18 cellular contexts compared by ENCODE assay signal in genomic region chr16:89717310-89718197, GRCh38. TPM values are rescaled to one million over a fixed set of nuclear protein-coding genes. Genes with fewer than 3 reads are reported as not detected.
A peak's percentile ranks its signal among the peaks of the same experiment; 100 is the strongest.
DNase-seq lines count a peak whose midpoint lies in the region; ATAC-seq and TF ChIP-seq lines count a peak whose summit lies in the region.
"Had no signal": no experiment of that assay in that cellular context is flagged by ENCODE, and none has a peak within 500 bp of the region (broad histone marks: within the 10 kb centered on the region; RNA-seq: fewer than 3 reads in every experiment).

No MANE protein-coding gene starts in this region.

- ATAC-seq in natural killer cell treated with Interleukin-12 subunit alpha and Interleukin-12 subunit beta and Interleukin-15 and Interleukin-18, amount 100 ng/mL, for 72 hours = no peak
- ATAC-seq in natural killer cell = no peak
- ATAC-seq in activated naive CD8-positive, alpha-beta T cell treated with anti-CD3 and anti-CD28 coated beads, Interleukin-2, amount 10 ng/mL, durations not matched to agents 7 days and 5 days (ENCODE audit: low read depth) = no peak
- ATAC-seq: activated CD4-positive, CD25-positive, alpha-beta regulatory T cell treated with anti-CD3 and anti-CD28 coated beads, Interleukin-2, amount 50 U/mL, for 24 hours; body of pancreas; psoas muscle had no signal

- no peak for DNase-seq in natural killer cell treated with Interleukin-12 subunit alpha and Interleukin-12 subunit beta and Interleukin-15 and Interleukin-18, amount 100 ng/mL, for 72 hours (ENCODE audit: low spot score)
- no peak for DNase-seq in natural killer cell
- no peak for DNase-seq in activated naive CD8-positive, alpha-beta T cell treated with anti-CD3 and anti-CD28 coated beads, Interleukin-2, amount 10 ng/mL, durations not matched to agents 7 days and 5 days
- no peak for DNase-seq in type B pancreatic cell (ENCODE audit: extremely low spot score, unreplicated experiment)
- no peak for DNase-seq in Kasumi-1 (lab: John Stamatoyannopoulos, UW)
- no peak for DNase-seq in NCI-H1694 (lab: John Stamatoyannopoulos, UW)
- DNase-seq: activated CD8-positive, alpha-beta memory T cell treated with anti-CD3 and anti-CD28 coated beads, Interleukin-2, amount 50 U/mL, for 4 hours; activated gamma-delta T cell; body of pancreas; colonic mucosa; COR-L47; islet precursor cell; NCI-H146; NCI-H82; psoas muscle; substantia nigra; T1000 had no signal

- H3K36me3 Mint-ChIP-seq in natural killer cell treated with Interleukin-12 subunit alpha and Interleukin-12 subunit beta and Interleukin-15 and Interleukin-18, amount 100 ng/mL, for 72 hours = no peaks in the 10 kb centered on the region
- H3K36me3 Mint-ChIP-seq in natural killer cell (no peaks in the 10 kb centered on the region), type B pancreatic cell (peaks cover 4% of the 10 kb centered on the region)
- peaks cover 7% of the 10 kb centered on the region for H3K36me3 Mint-ChIP-seq in activated naive CD8-positive, alpha-beta T cell treated with anti-CD3 and anti-CD28 coated beads, Interleukin-2, amount 10 ng/mL, durations not matched to agents 7 days and 5 days

- peak overlapping the region; percentile 89 to 96 for H3K27ac Mint-ChIP-seq in natural killer cell treated with Interleukin-12 subunit alpha and Interleukin-12 subunit beta and Interleukin-15 and Interleukin-18, amount 100 ng/mL, for 72 hours
- H3K27ac Mint-ChIP-seq in natural killer cell (peak overlapping the region in 1 of 2 donors; percentile 29), type B pancreatic cell (peak overlapping the region; percentile 83)
- peak overlapping the region; percentile 54 for H3K27ac Mint-ChIP-seq in activated naive CD8-positive, alpha-beta T cell treated with anti-CD3 and anti-CD28 coated beads, Interleukin-2, amount 10 ng/mL, durations not matched to agents 7 days and 5 days

- intact Hi-C loops in natural killer cell (cut with micrococcal nuclease) = no loop called here

- POLR2A ChIA-PET in activated naive CD8-positive, alpha-beta T cell treated with anti-CD3 and anti-CD28 coated beads, Interleukin-2, amount 10 ng/mL, durations not matched to agents 7 days and 5 days (lab: Charles Lee) = no interaction called here

- peaks cover 25 to 27% of the 10 kb centered on the region in 2 donors for H3K4me1 Mint-ChIP-seq in natural killer cell treated with Interleukin-12 subunit alpha and Interleukin-12 subunit beta and Interleukin-15 and Interleukin-18, amount 100 ng/mL, for 72 hours (ENCODE audit: low read depth in 2 of 2)
- H3K4me1 Mint-ChIP-seq in natural killer cell = peaks cover 3 to 24% of the 10 kb centered on the region in 2 donors
- peaks cover 20% of the 10 kb centered on the region for H3K4me1 Mint-ChIP-seq in activated naive CD8-positive, alpha-beta T cell treated with anti-CD3 and anti-CD28 coated beads, Interleukin-2, amount 10 ng/mL, durations not matched to agents 7 days and 5 days
- peaks cover 14% of the 10 kb centered on the region for H3K4me1 Mint-ChIP-seq in type B pancreatic cell (ENCODE audit: unreplicated experiment)

- no peaks in the 10 kb centered on the region for H3K9me3 Mint-ChIP-seq in natural killer cell treated with Interleukin-12 subunit alpha and Interleukin-12 subunit beta and Interleukin-15 and Interleukin-18, amount 100 ng/mL, for 72 hours
- H3K9me3 Mint-ChIP-seq in natural killer cell (no peaks in the 10 kb centered on the region), type B pancreatic cell (no peaks in the 10 kb centered on the region)
- peaks cover 1% of the 10 kb centered on the region for H3K9me3 Mint-ChIP-seq in activated naive CD8-positive, alpha-beta T cell treated with anti-CD3 and anti-CD28 coated beads, Interleukin-2, amount 10 ng/mL, durations not matched to agents 7 days and 5 days

- H3K27me3 Mint-ChIP-seq in natural killer cell treated with Interleukin-12 subunit alpha and Interleukin-12 subunit beta and Interleukin-15 and Interleukin-18, amount 100 ng/mL, for 72 hours = no peaks in the 10 kb centered on the region
- H3K27me3 Mint-ChIP-seq in natural killer cell (ENCODE audit: low read depth in 2 of 2) = no peaks in the 10 kb centered on the region
- H3K27me3 Mint-ChIP-seq in activated naive CD8-positive, alpha-beta T cell treated with anti-CD3 and anti-CD28 coated beads, Interleukin-2, amount 10 ng/mL, durations not matched to agents 7 days and 5 days = no peaks in the 10 kb centered on the region
- no peaks in the 10 kb centered on the region for H3K27me3 Mint-ChIP-seq in type B pancreatic cell

- no peak overlapping the region for H3K4me3 Mint-ChIP-seq in natural killer cell treated with Interleukin-12 subunit alpha and Interleukin-12 subunit beta and Interleukin-15 and Interleukin-18, amount 100 ng/mL, for 72 hours
- H3K4me3 Mint-ChIP-seq in natural killer cell (no peak overlapping the region), type B pancreatic cell (peak overlapping the region; percentile 62)
- H3K4me3 Mint-ChIP-seq in activated naive CD8-positive, alpha-beta T cell treated with anti-CD3 and anti-CD28 coated beads, Interleukin-2, amount 10 ng/mL, durations not matched to agents 7 days and 5 days = no peak overlapping the region

- no peak for TF ChIP-seq CTCF in natural killer cell (IDR thresholded peaks at IDR 0.05)
- no peak for TF ChIP-seq CTCF in type B pancreatic cell (conservative IDR thresholded peaks at IDR 0.05)

RNA-seq across cellular contexts. Expression of gene VPS9D1, which starts 3.1 kb away (rescaled TPM):
- total RNA-seq in natural killer cell treated with Interleukin-12 subunit alpha and Interleukin-12 subunit beta and Interleukin-15 and Interleukin-18, amount 100 ng/mL, for 72 hours = 10 to 100 TPM in 1 of 2 donors, 1 to 10 TPM in 1; 9.0 to 11.0 TPM
- total RNA-seq in natural killer cell = 10 to 100 TPM; 31.7 to 43.0 (median 35.4) TPM
- 10 to 100 TPM; 10.3 to 12.8 TPM for total RNA-seq in activated naive CD8-positive, alpha-beta T cell treated with anti-CD3 and anti-CD28 coated beads, Interleukin-2, amount 10 ng/mL, durations not matched to agents 7 days and 5 days
- total RNA-seq in type B pancreatic cell (ENCODE audit: low replicate concordance) = 16.4 and 17.3 TPM in 2 replicates

RNA-seq across cellular contexts. Expression of gene ZNF276, which starts 3.8 kb away (rescaled TPM):
- total RNA-seq in natural killer cell treated with Interleukin-12 subunit alpha and Interleukin-12 subunit beta and Interleukin-15 and Interleukin-18, amount 100 ng/mL, for 72 hours = 10 to 100 TPM; 36.0 to 72.1 TPM
- total RNA-seq in natural killer cell (100 to 1,000 TPM; 146 to 206 (median 186) TPM), type B pancreatic cell (ENCODE audit: low replicate concordance) (21.1 and 28.0 TPM in 2 replicates)
- total RNA-seq in activated naive CD8-positive, alpha-beta T cell treated with anti-CD3 and anti-CD28 coated beads, Interleukin-2, amount 10 ng/mL, durations not matched to agents 7 days and 5 days = 100 to 1,000 TPM in 1 of 2 experiments, 10 to 100 TPM in 1; 98.0 to 107 TPM

RNA-seq across cellular contexts. Expression of gene SPATA2L, which starts 16.0 kb away (rescaled TPM):
- total RNA-seq in natural killer cell treated with Interleukin-12 subunit alpha and Interleukin-12 subunit beta and Interleukin-15 and Interleukin-18, amount 100 ng/mL, for 72 hours = 1 to 10 TPM; 6.8 to 8.4 TPM
- total RNA-seq in natural killer cell = 10 to 100 TPM; 23.1 to 37.9 (median 24.0) TPM
- total RNA-seq in activated naive CD8-positive, alpha-beta T cell treated with anti-CD3 and anti-CD28 coated beads, Interleukin-2, amount 10 ng/mL, durations not matched to agents 7 days and 5 days = 1 to 10 TPM; 7.6 to 8.0 TPM
- total RNA-seq in type B pancreatic cell (ENCODE audit: low replicate concordance) = 12.6 and 18.5 TPM in 2 replicates

RNA-seq across cellular contexts. Expression of gene CDK10, which starts 31.1 kb away (rescaled TPM):
- 100 to 1,000 TPM in 1 of 2 donors, 10 to 100 TPM in 1; 60.8 to 115 TPM for total RNA-seq in natural killer cell treated with Interleukin-12 subunit alpha and Interleukin-12 subunit beta and Interleukin-15 and Interleukin-18, amount 100 ng/mL, for 72 hours
- total RNA-seq in natural killer cell = 100 to 1,000 TPM; 102 to 123 (median 114) TPM
- total RNA-seq in activated naive CD8-positive, alpha-beta T cell treated with anti-CD3 and anti-CD28 coated beads, Interleukin-2, amount 10 ng/mL, durations not matched to agents 7 days and 5 days = 100 to 1,000 TPM; 103 to 104 TPM
- total RNA-seq in type B pancreatic cell (ENCODE audit: low replicate concordance) = 104 and 132 TPM in 2 replicates

RNA-seq across cellular contexts. Expression of gene SPATA33, which starts 59.9 kb away (rescaled TPM):
- total RNA-seq in natural killer cell treated with Interleukin-12 subunit alpha and Interleukin-12 subunit beta and Interleukin-15 and Interleukin-18, amount 100 ng/mL, for 72 hours = 10 to 100 TPM in 1 of 2 donors, 1 to 10 TPM in 1; 9.3 to 19.1 TPM
- total RNA-seq in natural killer cell = 10 to 100 TPM in 1 of 3 donors, 1 to 10 TPM in 2; 6.5 to 11.9 (median 8.4) TPM
- 10 to 100 TPM in 1 of 2 experiments, 1 to 10 TPM in 1; 9.8 to 11.6 TPM for total RNA-seq in activated naive CD8-positive, alpha-beta T cell treated with anti-CD3 and anti-CD28 coated beads, Interleukin-2, amount 10 ng/mL, durations not matched to agents 7 days and 5 days
- 11.7 and 23.2 TPM in 2 replicates for total RNA-seq in type B pancreatic cell (ENCODE audit: low replicate concordance)
